In the genomic region with DNA sequence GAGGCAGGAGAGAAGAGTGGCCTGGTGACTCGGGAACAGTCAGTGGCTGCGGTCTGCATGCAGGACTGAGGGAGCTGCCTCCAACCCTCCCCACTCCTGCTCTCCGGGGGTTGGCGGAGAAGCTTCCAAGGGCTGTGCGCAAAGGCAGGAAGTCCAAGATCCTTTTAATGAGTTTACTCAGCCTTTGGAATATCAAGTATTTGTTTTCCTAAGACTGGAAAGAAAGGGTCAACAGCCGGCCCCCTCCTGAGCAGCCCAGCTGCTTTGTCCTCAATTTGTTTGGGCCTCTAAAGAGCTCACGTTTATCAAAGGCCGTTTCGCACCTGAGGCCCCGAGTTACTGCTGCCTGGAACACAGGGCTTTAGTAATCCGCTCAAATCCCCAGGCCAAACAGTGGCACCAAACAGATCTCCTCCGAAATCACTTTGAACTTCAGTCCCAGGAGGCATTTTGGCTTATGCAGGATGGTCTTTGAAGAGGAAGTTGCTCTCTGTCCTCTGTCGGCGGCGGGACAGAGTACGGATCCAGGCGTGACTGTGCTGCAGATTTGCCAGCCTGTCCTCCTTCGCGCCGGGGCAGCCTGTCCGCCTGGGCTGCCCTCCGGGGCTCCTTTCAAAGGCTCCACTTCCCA, we compare ENCODE assay signal across 18 cellular contexts.
DNase-seq lines count a peak whose midpoint lies in the region; ATAC-seq, FAIRE-seq and TF ChIP-seq lines count a peak whose summit lies in the region.
"Had no signal": no experiment of that assay in that cellular context is flagged by ENCODE, and none has a peak within 500 bp of the region (broad histone marks: within the 10 kb centered on the region; RNA-seq: fewer than 3 reads in every experiment).

No MANE protein-coding gene starts in this region.

- intact Hi-C loops in pancreas (cut with DNase I) = loop anchor here in 2 of 3 donors (5.0 to 10.0 kb wide), 2 partner anchors 287 to 290 kb away; partner anchors contain the start of gene PIWIL1 (in 1 of the 2)

- H3K4me1 ChIP-seq in pancreas = no peaks in the 10 kb centered on the region
- H3K4me1 ChIP-seq: HAP-1 had no signal

- no peak overlapping the region for H3K4me3 ChIP-seq in pancreas
- H3K4me3 ChIP-seq: HAP-1 had no signal

- WGBS in pancreas, 2 donors = 26 to 27% methylated on average over 22 of the region's 22 CpGs

- TF ChIP-seq CTCF in pancreas (IDR thresholded peaks at IDR 0.05) = no peak

- peak; percentile 21 for DNase-seq in DMS79 treated with DMSO at 0.1 percent for 48 hours (lab: John Stamatoyannopoulos, UW)
- DNase-seq in DMS79 (lab: John Stamatoyannopoulos, UW) = no peak
- DNase-seq in NCI-H69 (lab: John Stamatoyannopoulos, UW) = peak; percentile 83
- DNase-seq in iPS-NIHi7 (ENCODE audit: extremely low spot score) = peak; percentile 69
- DNase-seq in renal cortical epithelial cell (ENCODE audit: low read depth) = peak; percentile 3
- no peak for DNase-seq in pancreas
- no peak for DNase-seq in HCEC 1CT
- no peak for DNase-seq in NCI-H1930 (lab: John Stamatoyannopoulos, UW)
- DNase-seq: activated CD4-positive, CD25-positive, alpha-beta regulatory T cell; activated CD8-positive, alpha-beta memory T cell treated with anti-CD3 and anti-CD28 coated beads, Interleukin-2, amount 50 U/mL, for 48 hours; CD4-positive, alpha-beta T cell; central memory CD4-positive, alpha-beta T cell; left ventricle myocardium superior; NCI-H2107; small intestine had no signal

- H3K27ac ChIP-seq in pancreas = no peak overlapping the region
- H3K27ac ChIP-seq: 22Rv1 had no signal

- H3K9me3 ChIP-seq in pancreas = no peaks in the 10 kb centered on the region
- H3K9me3 ChIP-seq: HAP-1 had no signal

- ATAC-seq in pancreas = no peak
- ATAC-seq: activated naive CD4-positive, alpha-beta T cell treated with anti-CD3 and anti-CD28 coated beads, Interleukin-2, amount 50 U/mL, for 72 hours; left ventricle myocardium superior had no signal

- H3K36me3 ChIP-seq in pancreas = no peaks in the 10 kb centered on the region
- H3K36me3 ChIP-seq: HAP-1 had no signal

- peaks cover 0 to 15% (median 2%) of the 10 kb centered on the region in 4 donors for H3K27me3 ChIP-seq in pancreas

- no peak for FAIRE-seq in pancreas (lab: Jason Lieb, UNC)
- FAIRE-seq: small intestine had no signal

Comparison
In these comparisons a context has a peak if more than half of its experiments do, and no peak if none do; other contexts are left out.
1. DNase-seq: peak in DMS79 treated with DMSO at 0.1 percent for 48 hours (single experiment), NCI-H69 (single experiment), iPS-NIHi7 (single experiment) and renal cortical epithelial cell (single experiment); none in DMS79 (single experiment), pancreas (0 of 6), HCEC 1CT (single experiment) and NCI-H1930 (0 of 2).